21 cellular contexts compared by ENCODE assay signal in genomic region chr2:200130762-200131166, GRCh38.
DNase-seq lines count a peak whose midpoint lies in the region; ATAC-seq and TF ChIP-seq lines count a peak whose summit lies in the region.
"Had no signal": no experiment of that assay in that cellular context is flagged by ENCODE, and none has a peak within 500 bp of the region (broad histone marks: within the 10 kb centered on the region; RNA-seq: fewer than 3 reads in every experiment).

No MANE protein-coding gene starts in this region.

- no peak overlapping the region for H3K27ac Mint-ChIP-seq in endothelial cell (ENCODE audit: unreplicated experiment)
- H3K27ac Mint-ChIP-seq: activated naive CD4-positive, alpha-beta T cell treated with anti-CD3 and anti-CD28 coated beads for 36 hours; effector memory CD8-positive, alpha-beta T cell; T-helper 2 cell treated with Interferon-gamma antibody and Interleukin-4, amounts not matched to agents 5 μg/mL and 100 μg/mL, for 36 hours had no signal

- no CpG with 5 or more reads among the region's 5 CpGs for WGBS in trophoblast cell (ENCODE audit: extremely low coverage, insufficient coverage, insufficient read length)

- no peak overlapping the region for H3K4me2 ChIP-seq in trophoblast cell (ENCODE audit: low read length)

- H3K14ac ChIP-seq in trophoblast cell (ENCODE audit: low read length): no peak overlapping the region

- H3K27me3 ChIP-seq in RWPE2 (ENCODE audit: insufficient read depth, poor library complexity, severe bottlenecking): no peaks in the 10 kb centered on the region
- H3K27me3 ChIP-seq in trophoblast cell (ENCODE audit: insufficient read depth, low read length): no peaks in the 10 kb centered on the region
- H3K27me3 ChIP-seq: BE2C, neutrophil, testis had no signal

- peaks cover 1% of the 10 kb centered on the region for H3K79me2 ChIP-seq in trophoblast cell (ENCODE audit: control insufficient read depth, insufficient read depth, low read length, poor library complexity)

- H3K4me3 Mint-ChIP-seq in endothelial cell (ENCODE audit: unreplicated experiment): no peak overlapping the region
- H3K4me3 Mint-ChIP-seq: activated naive CD4-positive, alpha-beta T cell treated with anti-CD3 and anti-CD28 coated beads for 36 hours; effector memory CD8-positive, alpha-beta T cell; T-helper 2 cell treated with Interferon-gamma antibody and Interleukin-4, amounts not matched to agents 5 μg/mL and 100 μg/mL, for 36 hours had no signal

- H2BK120ac ChIP-seq in trophoblast cell (ENCODE audit: insufficient read depth, low read length, poor library complexity): no peak overlapping the region

- peak overlapping the region; percentile 68 for H4K8ac ChIP-seq in trophoblast cell (ENCODE audit: low read depth, low read length)

- H3K9me3 ChIP-seq in RWPE2 (ENCODE audit: severe bottlenecking) (no peaks in the 10 kb centered on the region), trophoblast cell (ENCODE audit: insufficient read depth, low read depth, low read length) (peaks cover 3% of the 10 kb centered on the region)
- H3K9me3 ChIP-seq: BE2C, neutrophil, testis had no signal

- no peaks in the 10 kb centered on the region for H3K36me3 Mint-ChIP-seq in endothelial cell (ENCODE audit: low read depth, unreplicated experiment)

- H3K36me3 ChIP-seq in RWPE2 (ENCODE audit: low read depth) (no peaks in the 10 kb centered on the region), trophoblast cell (ENCODE audit: control insufficient read depth in 1 of 2, insufficient read depth in 2 of 2, low read length in 2 of 2) (no peaks in the 10 kb centered on the region)
- H3K36me3 ChIP-seq: BE2C, neutrophil had no signal

- H3K4me1 Mint-ChIP-seq in endothelial cell (ENCODE audit: unreplicated experiment): peaks cover 8% of the 10 kb centered on the region

- H3K27ac ChIP-seq in RWPE2 (ENCODE audit: poor library complexity, severe bottlenecking) (peak overlapping the region; percentile 34), trophoblast cell (ENCODE audit: low read depth, low read length) (no peak overlapping the region)
- H3K27ac ChIP-seq: neutrophil, testis had no signal

- no peaks in the 10 kb centered on the region for H3K79me1 ChIP-seq in trophoblast cell (ENCODE audit: low read length)

- H3K18ac ChIP-seq in trophoblast cell (ENCODE audit: low read length): peak overlapping the region; percentile 70

- no peak overlapping the region for H3K9ac ChIP-seq in trophoblast cell (ENCODE audit: low read length)

- H2BK5ac ChIP-seq in trophoblast cell (ENCODE audit: low read depth, low read length, poor library complexity): peak overlapping the region; percentile 60

- peaks cover 18% of the 10 kb centered on the region for H3K4me1 ChIP-seq in RWPE2 (ENCODE audit: insufficient read depth, poor library complexity, severe bottlenecking)
- peaks cover 4 to 7% of the 10 kb centered on the region in 2 experiments for H3K4me1 ChIP-seq in trophoblast cell (ENCODE audit: control insufficient read depth in 1 of 2, insufficient read depth in 2 of 2, low read length in 2 of 2)
- H3K4me1 ChIP-seq: BE2C, testis had no signal

- peak overlapping the region; percentile 32 for H2BK12ac ChIP-seq in trophoblast cell (ENCODE audit: low read length)

- H3K4ac ChIP-seq in trophoblast cell (ENCODE audit: low read depth, low read length): peak overlapping the region; percentile 4

- H4K12ac ChIP-seq in trophoblast cell (ENCODE audit: low read depth, low read length): no peak overlapping the region

- no peaks in the 10 kb centered on the region for H3K27me3 Mint-ChIP-seq in endothelial cell (ENCODE audit: unreplicated experiment)

- peak overlapping the region; percentile 35 for H2AFZ ChIP-seq in trophoblast cell (ENCODE audit: insufficient read depth, low read length, poor library complexity)

- no peak overlapping the region for H2AK5ac ChIP-seq in trophoblast cell (ENCODE audit: low read length)

- H3K4me3 ChIP-seq in RWPE2 (ENCODE audit: severe bottlenecking) (no peak overlapping the region), trophoblast cell (ENCODE audit: low read depth, low read length) (no peak overlapping the region)
- H3K4me3 ChIP-seq: testis had no signal

- H3K9me3 Mint-ChIP-seq in endothelial cell (ENCODE audit: unreplicated experiment): no peaks in the 10 kb centered on the region
- H3K9me3 Mint-ChIP-seq: activated naive CD4-positive, alpha-beta T cell treated with anti-CD3 and anti-CD28 coated beads for 36 hours; effector memory CD8-positive, alpha-beta T cell; T-helper 2 cell treated with Interferon-gamma antibody and Interleukin-4, amounts not matched to agents 5 μg/mL and 100 μg/mL, for 36 hours had no signal

- no peak for TF ChIP-seq CTCF in RWPE2 (IDR thresholded peaks at IDR 0.05; ENCODE audit: poor library complexity, severe bottlenecking)
- TF ChIP-seq CTCF in endothelial cell (IDR thresholded peaks at IDR 0.05; ENCODE audit: unreplicated experiment): no peak

- H3K23ac ChIP-seq in trophoblast cell (ENCODE audit: low read length): no peak overlapping the region

- peak; percentile 13 for DNase-seq in HT1080 (ENCODE audit: low read depth)
- no peak for DNase-seq in RWPE2 (ENCODE audit: low spot score)
- peak; percentile 16 for DNase-seq in iPS-NIHi7 (ENCODE audit: extremely low spot score)
- DNase-seq in trophoblast cell: no peak
- no peak for DNase-seq in endothelial cell (ENCODE audit: low spot score)
- no peak for DNase-seq in HPDE6-E6E7 (ENCODE audit: extremely low spot score)
- no peak for DNase-seq in Kasumi-1 (lab: John Stamatoyannopoulos, UW)
- DNase-seq: activated CD8-positive, alpha-beta memory T cell treated with anti-CD3 and anti-CD28 coated beads, Interleukin-2, amount 50 U/mL, for 48 hours; activated naive CD4-positive, alpha-beta T cell treated with anti-CD3 and anti-CD28 coated beads for 36 hours; BE2C; DMS153; effector memory CD8-positive, alpha-beta T cell; NK-92 treated with Interleukin-12 subunit alpha and Interleukin-12 subunit beta, amount 100 ng/mL, for 24 hours; right cardiac atrium; SHP77 treated with DMSO at 0.1 percent for 48 hours; stimulated activated CD4-positive, alpha-beta T cell treated with anti-CD3 and anti-CD28 coated beads, Interleukin-4, amount 100 ng/mL, for 1 hour; stimulated activated CD8-positive, alpha-beta memory T cell treated with anti-CD3 and anti-CD28 coated beads, Interleukin-4, amount 100 ng/mL, for 48 hours; testis had no signal

- no peak overlapping the region for H4K91ac ChIP-seq in trophoblast cell (ENCODE audit: low read depth, low read length)

- no peak for ATAC-seq in RWPE2 (ENCODE audit: low read depth)
- no peak for ATAC-seq in GM18870 (IDR thresholded peaks at IDR 0.05; ENCODE audit: unreplicated experiment)
- ATAC-seq: effector memory CD8-positive, alpha-beta T cell; right cardiac atrium had no signal

Comparison
In these comparisons a context has a peak if more than half of its experiments do, and no peak if none do; other contexts are left out.
1. DNase-seq: peak in HT1080 (single experiment) and iPS-NIHi7 (single experiment); none in RWPE2 (single experiment), trophoblast cell (0 of 2), endothelial cell (single experiment), HPDE6-E6E7 (single experiment) and Kasumi-1 (0 of 2).